8 cellular contexts compared by ENCODE assay signal in the genomic region with DNA sequence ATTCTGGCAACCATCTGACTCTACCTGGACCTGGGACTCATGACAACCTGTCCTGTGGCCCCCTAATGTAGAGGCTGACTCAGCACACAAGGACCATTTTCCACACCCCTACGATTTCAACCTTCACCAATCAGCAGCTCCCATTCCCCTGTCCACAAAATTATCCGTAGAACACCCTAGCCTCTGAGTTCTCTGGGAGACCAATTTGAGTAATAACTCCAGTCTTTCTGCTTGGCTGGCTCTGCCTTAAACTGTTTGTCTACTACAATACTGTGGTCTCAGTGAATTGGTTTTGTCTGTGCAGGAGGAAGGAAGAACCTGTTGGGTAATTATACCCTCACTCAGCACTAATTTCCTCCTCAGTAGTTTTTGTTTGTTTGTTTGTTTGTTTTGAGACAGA.
DNase-seq lines count a peak whose midpoint lies in the region; ATAC-seq and TF ChIP-seq lines count a peak whose summit lies in the region.
"Had no signal": no experiment of that assay in that cellular context is flagged by ENCODE, and none has a peak within 500 bp of the region (broad histone marks: within the 10 kb centered on the region; RNA-seq: fewer than 3 reads in every experiment).

No MANE protein-coding gene starts in this region.

- peaks cover 7% of the 10 kb centered on the region for H3K79me2 ChIP-seq in osteoblast (ENCODE audit: insufficient read depth, low read length)

- TF ChIP-seq CTCF in osteoblast (IDR thresholded peaks at IDR 0.05; ENCODE audit: extremely low read depth, low read depth, low read length), result no peak

- no peaks in the 10 kb centered on the region for H3K27me3 ChIP-seq in osteoblast (ENCODE audit: insufficient read depth, low read length)

- H3K36me3 ChIP-seq in osteoblast (ENCODE audit: insufficient read depth, low read length), result no peaks in the 10 kb centered on the region
- H3K36me3 ChIP-seq: WERI-Rb-1 had no signal

- peak; percentile 19 for DNase-seq in ELF-1 (ENCODE audit: low read depth, low spot score)
- peak; percentile 82 for DNase-seq in M059J (ENCODE audit: low read depth)
- DNase-seq in cerebellar cortex (ENCODE audit: low spot score), result peak; percentile 16
- no peak for DNase-seq in osteoblast (ENCODE audit: insufficient read length, low spot score, missing footprints)
- DNase-seq in NAMALWA (ENCODE audit: low spot score), result no peak
- no peak for DNase-seq in NCI-H2196 (lab: John Stamatoyannopoulos, UW; ENCODE audit: unreplicated experiment)

- H3K4me1 ChIP-seq in osteoblast (ENCODE audit: insufficient read depth, low read length), result peaks cover 46% of the 10 kb centered on the region

- H3K4me3 ChIP-seq in osteoblast (ENCODE audit: insufficient read depth, low read length), result no peak overlapping the region

- H3K27ac ChIP-seq in osteoblast (ENCODE audit: low read depth, low read length), result peak overlapping the region; percentile 83
- H3K27ac ChIP-seq: WERI-Rb-1 had no signal

- ATAC-seq in HG03521 (IDR thresholded peaks at IDR 0.05; ENCODE audit: unreplicated experiment), result no peak

- no peak overlapping the region for H2AFZ ChIP-seq in osteoblast (ENCODE audit: low read length)

- H3K4me2 ChIP-seq in osteoblast (ENCODE audit: insufficient read depth, low read length), result peak overlapping the region; percentile 75

- H4K20me1 ChIP-seq in osteoblast (ENCODE audit: insufficient read depth, low read length), result no peaks in the 10 kb centered on the region

- no peaks in the 10 kb centered on the region for H3K9me3 ChIP-seq in osteoblast (ENCODE audit: low read depth, low read length)

Comparison
In these comparisons a context has a peak if more than half of its experiments do, and no peak if none do; other contexts are left out.
1. DNase-seq: peak in ELF-1 (single experiment), M059J (single experiment) and cerebellar cortex (single experiment); none in osteoblast (single experiment), NAMALWA (single experiment) and NCI-H2196 (single experiment).